11 cellular contexts compared by ENCODE assay signal in genomic region chrX:1389993-1390285, GRCh38. TPM values are rescaled to one million over a fixed set of nuclear protein-coding genes. Genes with fewer than 3 reads are reported as not detected.
DNase-seq lines count a peak whose midpoint lies in the region; ATAC-seq, FAIRE-seq and TF ChIP-seq lines count a peak whose summit lies in the region.
"Had no signal": no experiment of that assay in that cellular context is flagged by ENCODE, and none has a peak within 500 bp of the region (broad histone marks: within the 10 kb centered on the region; RNA-seq: fewer than 3 reads in every experiment).

No MANE protein-coding gene starts in this region.

- peaks cover 39% of the 10 kb centered on the region for H3K4me1 Mint-ChIP-seq in GM23338
- peaks cover 34% of the 10 kb centered on the region for H3K4me1 Mint-ChIP-seq in activated T-helper 1 cell treated with anti-CD3 and anti-CD28 coated beads, Interleukin-12 subunit alpha, Interleukin-12 subunit beta, Interleukin-2, Interleukin-4 antibody, amounts not matched to agents 30 ng/mL and 10 ng/mL and 1 ng/mL, durations not matched to agents 14 hours and 24 hours and 36 hours (ENCODE audit: low read depth)

- no peak overlapping the region for H3K4ac ChIP-seq in mesendoderm (ENCODE audit: low read depth, low read length)

- no peak overlapping the region for H2BK15ac ChIP-seq in mesendoderm (replicated peaks; ENCODE audit: low read depth)

- H3K9me2 ChIP-seq in GM23338 (ENCODE audit: insufficient read depth): no peaks in the 10 kb centered on the region

- H4K5ac ChIP-seq in mesendoderm (ENCODE audit: low read length): no peak overlapping the region

- no peak overlapping the region for H2BK120ac ChIP-seq in mesendoderm (ENCODE audit: low read depth, low read length)

- H2BK5ac ChIP-seq in mesendoderm (ENCODE audit: low read length): no peak overlapping the region

- H2AK5ac ChIP-seq in mesendoderm (ENCODE audit: low read length): no peak overlapping the region

- H3K27ac Mint-ChIP-seq in GM23338: no peak overlapping the region
- H3K27ac Mint-ChIP-seq in activated T-helper 1 cell treated with anti-CD3 and anti-CD28 coated beads, Interleukin-12 subunit alpha, Interleukin-12 subunit beta, Interleukin-2, Interleukin-4 antibody, amounts not matched to agents 30 ng/mL and 10 ng/mL and 1 ng/mL, durations not matched to agents 14 hours and 24 hours and 36 hours: no peak overlapping the region

- no peak for DNase-seq in GM23338 (ENCODE audit: low spot score)
- no peak for DNase-seq in activated T-helper 1 cell treated with anti-CD3 and anti-CD28 coated beads, Interleukin-12 subunit alpha, Interleukin-12 subunit beta, Interleukin-2, Interleukin-4 antibody, amounts not matched to agents 30 ng/mL and 10 ng/mL and 1 ng/mL, durations not matched to agents 14 hours and 24 hours and 36 hours (ENCODE audit: low spot score)
- DNase-seq in mesendoderm: no peak
- no peak for DNase-seq in urothelium cell line (ENCODE audit: low spot score)
- DNase-seq in SIG-M5 (lab: John Stamatoyannopoulos, UW): no peak
- DNase-seq in NCI-H2227 treated with DMSO at 0.1 percent for 48 hours (lab: John Stamatoyannopoulos, UW): no peak
- DNase-seq: caudate nucleus had no signal

- TF ChIP-seq CTCF in GM23338 (conservative IDR thresholded peaks at IDR 0.05; ENCODE audit: low read depth in 2 of 2): no peak

- H3K27me3 ChIP-seq in ACC112 (ENCODE audit: insufficient read depth, low read length) (no peaks in the 10 kb centered on the region), GM23338 (ENCODE audit: insufficient read depth) (no peaks in the 10 kb centered on the region), mesendoderm (ENCODE audit: insufficient read depth, low read length, poor library complexity) (no peaks in the 10 kb centered on the region)
- H3K27me3 ChIP-seq: tibial artery had no signal

- H3K27ac ChIP-seq in ACC112 (ENCODE audit: low read depth, low read length) (no peak overlapping the region), GM23338 (ENCODE audit: low read depth) (peak overlapping the region; percentile 88), mesendoderm (ENCODE audit: low read depth, low read length) (no peak overlapping the region)
- H3K27ac ChIP-seq: tibial artery had no signal

- peaks cover 71% of the 10 kb centered on the region for H3K36me3 Mint-ChIP-seq in GM23338 (ENCODE audit: low read depth)
- H3K36me3 Mint-ChIP-seq in activated T-helper 1 cell treated with anti-CD3 and anti-CD28 coated beads, Interleukin-12 subunit alpha, Interleukin-12 subunit beta, Interleukin-2, Interleukin-4 antibody, amounts not matched to agents 30 ng/mL and 10 ng/mL and 1 ng/mL, durations not matched to agents 14 hours and 24 hours and 36 hours (ENCODE audit: low read depth): peaks cover 51% of the 10 kb centered on the region

- peaks cover 34% of the 10 kb centered on the region; the same call in 1 of the 2 replicates for H4K20me1 ChIP-seq in GM23338 (replicated peaks; ENCODE audit: insufficient read depth)

- H3K4me2 ChIP-seq in GM23338: peak overlapping the region; percentile 99
- H3K4me2 ChIP-seq in mesendoderm (ENCODE audit: low read length): no peak overlapping the region

- H3K79me1 ChIP-seq in mesendoderm (ENCODE audit: low read length): peaks cover 14% of the 10 kb centered on the region

- no peak for FAIRE-seq in urothelium cell line (lab: Jason Lieb, UNC)

- no peak overlapping the region for H2AFZ ChIP-seq in ACC112 (ENCODE audit: low read length, unreplicated experiment)
- H2AFZ ChIP-seq in GM23338: no peak overlapping the region

- H3K36me3 ChIP-seq in ACC112 (ENCODE audit: insufficient read depth, low read length) (peaks cover 58% of the 10 kb centered on the region), GM23338 (ENCODE audit: insufficient read depth) (peaks cover 41% of the 10 kb centered on the region), mesendoderm (ENCODE audit: control insufficient read depth, insufficient read depth, low read length) (peaks cover 37% of the 10 kb centered on the region)

- no peak overlapping the region for H4K8ac ChIP-seq in mesendoderm (ENCODE audit: low read depth, low read length)

- ATAC-seq in GM23338 (no peak), HG03520 (IDR thresholded peaks at IDR 0.05; ENCODE audit: unreplicated experiment) (no peak)

- H3K4me3 Mint-ChIP-seq in GM23338: peak overlapping the region; percentile 93
- H3K4me3 Mint-ChIP-seq in activated T-helper 1 cell treated with anti-CD3 and anti-CD28 coated beads, Interleukin-12 subunit alpha, Interleukin-12 subunit beta, Interleukin-2, Interleukin-4 antibody, amounts not matched to agents 30 ng/mL and 10 ng/mL and 1 ng/mL, durations not matched to agents 14 hours and 24 hours and 36 hours: peak overlapping the region; percentile 68

- H3K79me2 ChIP-seq in ACC112 (ENCODE audit: control insufficient read depth, insufficient read depth, low read length, unreplicated experiment): peaks cover 84% of the 10 kb centered on the region
- H3K79me2 ChIP-seq in GM23338 (replicated peaks; ENCODE audit: insufficient read depth): peaks cover 64% of the 10 kb centered on the region
- H3K79me2 ChIP-seq in mesendoderm (ENCODE audit: control insufficient read depth, insufficient read depth, low read length): peaks cover 57% of the 10 kb centered on the region

- no CpG with 5 or more reads among the region's 10 CpGs for WGBS in mesendoderm (ENCODE audit: extremely low coverage, insufficient coverage, low lambda C conversion rate)

- H3F3A ChIP-seq in GM23338 (replicated peaks; ENCODE audit: low read depth): peaks cover 56% of the 10 kb centered on the region

- H3K4me1 ChIP-seq in ACC112 (ENCODE audit: control insufficient read depth, insufficient read depth, low read length, unreplicated experiment) (peaks cover 30% of the 10 kb centered on the region), GM23338 (ENCODE audit: insufficient read depth) (peaks cover 16% of the 10 kb centered on the region), mesendoderm (ENCODE audit: control insufficient read depth, low read depth, low read length) (no peaks in the 10 kb centered on the region)

- H3K9ac ChIP-seq in mesendoderm (ENCODE audit: low read length): peak overlapping the region; percentile 38

- peak overlapping the region; percentile 100; the same call in 1 of the 2 replicates for H3K4me3 ChIP-seq in ACC112 (ENCODE audit: low read depth, low read length)
- H3K4me3 ChIP-seq in GM23338: peak overlapping the region; percentile 100
- no peak overlapping the region for H3K4me3 ChIP-seq in mesendoderm (ENCODE audit: low read length)

- peaks cover 56% of the 10 kb centered on the region for H3K27me3 Mint-ChIP-seq in GM23338 (ENCODE audit: insufficient read depth, low read depth, poor library complexity)
- H3K27me3 Mint-ChIP-seq in activated T-helper 1 cell treated with anti-CD3 and anti-CD28 coated beads, Interleukin-12 subunit alpha, Interleukin-12 subunit beta, Interleukin-2, Interleukin-4 antibody, amounts not matched to agents 30 ng/mL and 10 ng/mL and 1 ng/mL, durations not matched to agents 14 hours and 24 hours and 36 hours (ENCODE audit: insufficient read depth): no peaks in the 10 kb centered on the region

- H3K23ac ChIP-seq in mesendoderm (ENCODE audit: low read length): no peak overlapping the region

- H3K9me3 Mint-ChIP-seq in GM23338: peaks cover 11% of the 10 kb centered on the region
- no peaks in the 10 kb centered on the region for H3K9me3 Mint-ChIP-seq in activated T-helper 1 cell treated with anti-CD3 and anti-CD28 coated beads, Interleukin-12 subunit alpha, Interleukin-12 subunit beta, Interleukin-2, Interleukin-4 antibody, amounts not matched to agents 30 ng/mL and 10 ng/mL and 1 ng/mL, durations not matched to agents 14 hours and 24 hours and 36 hours

- peak overlapping the region; percentile 25 for H3K56ac ChIP-seq in mesendoderm (ENCODE audit: low read length)

- intact Hi-C loops in activated T-helper 1 cell treated with anti-CD3 and anti-CD28 coated beads, Interleukin-12 subunit alpha, Interleukin-12 subunit beta, Interleukin-2, Interleukin-4 antibody, amounts not matched to agents 30 ng/mL and 10 ng/mL and 1 ng/mL, durations not matched to agents 14 hours and 24 hours and 36 hours (cut with micrococcal nuclease): loop anchor here (10.0 kb wide), 1 partner anchor 1005 kb away; the partner anchor contains the start of gene PPP2R3B

- no peak overlapping the region for H3K18ac ChIP-seq in mesendoderm (ENCODE audit: low read length)

TF ChIP-seq in GM23338, 12 proteins besides CTCF, POLR2A, EP300 and RAD21 (continues in another document):
- no peak for TF ChIP-seq CREB1 (CRISPR knock-in tag; IDR thresholded peaks at IDR 0.05; ENCODE audit: low read depth)
- no peak for TF ChIP-seq NANOG (IDR thresholded peaks at IDR 0.05; ENCODE audit: borderline replicate concordance)

RNA-seq across cellular contexts. Expression of gene SLC25A6, which starts 2.0 kb away (rescaled TPM):
- total RNA-seq in GM23338 (2014; rRNA removed; shearing (Covaris generic)): 394 and 486 TPM in 2 replicates
- 358 TPM in 2 replicates for polyA plus RNA-seq in GM23338 (2016; fragmentation: Nextera tagmentation; extraction: Ambion mirVana)
- 281 and 289 TPM in 2 replicates for total RNA-seq in activated T-helper 1 cell treated with anti-CD3 and anti-CD28 coated beads, Interleukin-12 subunit alpha, Interleukin-12 subunit beta, Interleukin-2, Interleukin-4 antibody, amounts not matched to agents 30 ng/mL and 10 ng/mL and 1 ng/mL, durations not matched to agents 14 hours and 24 hours and 36 hours
- polyA plus RNA-seq in mesendoderm (2013, experiment 1 of 2): 429 TPM
- polyA plus RNA-seq in mesendoderm (2013, experiment 2 of 2): 423 TPM

RNA-seq across cellular contexts. Expression of gene IL3RA, which starts 53.4 kb away (rescaled TPM):
- 0.39 TPM in 1 of 2 replicates, not detected in the other for total RNA-seq in GM23338 (2014; rRNA removed; shearing (Covaris generic))
- 0.78 and 0.86 TPM in 2 replicates for polyA plus RNA-seq in GM23338 (2016; fragmentation: Nextera tagmentation; extraction: Ambion mirVana)
- total RNA-seq in activated T-helper 1 cell treated with anti-CD3 and anti-CD28 coated beads, Interleukin-12 subunit alpha, Interleukin-12 subunit beta, Interleukin-2, Interleukin-4 antibody, amounts not matched to agents 30 ng/mL and 10 ng/mL and 1 ng/mL, durations not matched to agents 14 hours and 24 hours and 36 hours: 4.2 and 5.3 TPM in 2 replicates
- polyA plus RNA-seq in mesendoderm (2013, experiment 1 of 2): 0.07 TPM
- 0.03 TPM for polyA plus RNA-seq in mesendoderm (2013, experiment 2 of 2)
- total RNA-seq: M059J had no signal
